17 cellular contexts compared by ENCODE assay signal in genomic region chr9:5820425-5820824, GRCh38.
"Had no signal": no experiment of that assay in that cellular context is flagged by ENCODE, and none has a peak within 500 bp of the region (broad histone marks: within the 10 kb centered on the region; RNA-seq: fewer than 3 reads in every experiment).

No MANE protein-coding gene starts in this region.

- H3K4me3 ChIP-seq: cardiac muscle cell, gastroesophageal sphincter, pancreas, tibial nerve had no signal

- ATAC-seq: activated naive CD4-positive, alpha-beta T cell treated with anti-CD3 and anti-CD28 coated beads, Interleukin-2, amount 50 U/mL, for 72 hours; gastroesophageal sphincter; left colon; pancreas; right cardiac atrium; WTC11 had no signal

- H3K27ac ChIP-seq: cardiac muscle cell, epithelial cell of prostate, gastroesophageal sphincter, pancreas, tibial nerve had no signal

- H3K9me3 ChIP-seq: gastroesophageal sphincter, pancreas, tibial nerve had no signal

- DNase-seq: activated CD4-positive, alpha-beta T cell treated with anti-CD3 and anti-CD28 coated beads, Interleukin-2, amount 50 U/mL, for 48 hours; activated gamma-delta T cell; cortex of kidney; head of caudate nucleus; left colon; nephron progenitor cell; pancreas; right cardiac atrium; stimulated activated CD4-positive, alpha-beta T cell treated with anti-CD3 and anti-CD28 coated beads, Interleukin-4, amount 100 ng/mL, for 24 hours had no signal

- H3K27me3 Mint-ChIP-seq: memory B cell; stimulated activated naive CD8-positive, alpha-beta T cell treated with anti-CD3 and anti-CD28 coated beads, Interleukin-15, Interleukin-2, amounts not matched to agents 100 ng/mL and 50 ng/mL, for 24 hours had no signal

- H3K27me3 ChIP-seq: cardiac muscle cell, gastroesophageal sphincter, pancreas, tibial nerve had no signal

- H3K4me3 Mint-ChIP-seq: memory B cell; nephron progenitor cell; stimulated activated naive CD8-positive, alpha-beta T cell treated with anti-CD3 and anti-CD28 coated beads, Interleukin-15, Interleukin-2, amounts not matched to agents 100 ng/mL and 50 ng/mL, for 24 hours; WTC11 had no signal

- H3K4me1 Mint-ChIP-seq: memory B cell, nephron progenitor cell, WTC11 had no signal

- H3K27ac Mint-ChIP-seq: activated naive CD4-positive, alpha-beta T cell treated with anti-CD3 and anti-CD28 coated beads, Interleukin-2, amount 50 U/mL, for 72 hours; memory B cell; nephron progenitor cell; stimulated activated naive CD8-positive, alpha-beta T cell treated with anti-CD3 and anti-CD28 coated beads, Interleukin-15, Interleukin-2, amounts not matched to agents 100 ng/mL and 50 ng/mL, for 24 hours; WTC11 had no signal

- H3K9me3 Mint-ChIP-seq: activated naive CD4-positive, alpha-beta T cell treated with anti-CD3 and anti-CD28 coated beads, Interleukin-2, amount 50 U/mL, for 72 hours; nephron progenitor cell; stimulated activated naive CD8-positive, alpha-beta T cell treated with anti-CD3 and anti-CD28 coated beads, Interleukin-15, Interleukin-2, amounts not matched to agents 100 ng/mL and 50 ng/mL, for 24 hours; WTC11 had no signal

- H3K4me1 ChIP-seq: gastroesophageal sphincter, pancreas, tibial nerve had no signal
